8 cellular contexts compared by ENCODE assay signal in genomic region chr1:211476200-211476849, GRCh38. TPM values are rescaled to one million over a fixed set of nuclear protein-coding genes. Genes with fewer than 3 reads are reported as not detected.
DNase-seq lines count a peak whose midpoint lies in the region; ATAC-seq and TF ChIP-seq lines count a peak whose summit lies in the region.

No MANE protein-coding gene starts in this region.

- no peak overlapping the region for H3K4me3 ChIP-seq in coronary artery

- ATAC-seq in HG02943 (IDR thresholded peaks at IDR 0.05; ENCODE audit: low read depth, unreplicated experiment) (peak; percentile 63), GM18505 (IDR thresholded peaks at IDR 0.05; ENCODE audit: unreplicated experiment) (no peak)

- no peak for TF ChIP-seq POLR2A in GM18505 (IDR thresholded peaks at IDR 0.05; ENCODE audit: borderline replicate concordance, extremely low read depth, insufficient read depth, insufficient read length)

- DNase-seq in NCI-H345 (lab: John Stamatoyannopoulos, UW) (peak; percentile 55), coronary artery (ENCODE audit: low spot score) (no peak), lung microvascular endothelial cell (ENCODE audit: low read depth in 2 of 2) (peak; percentile 79 to 81)
- DNase-seq in activated CD4-positive, alpha-beta T cell treated with anti-CD3 and anti-CD28 coated beads for 24 hours (ENCODE audit: low read depth in 2 of 2) = peak; percentile 70 to 71
- DNase-seq in stimulated activated CD8-positive, alpha-beta memory T cell treated with anti-CD3 and anti-CD28 coated beads, Interleukin-15, amount 100 ng/mL, for 24 hours (ENCODE audit: low read depth) = peak; percentile 31

- TF ChIP-seq CTCF in GM12801 (IDR thresholded peaks at IDR 0.05; ENCODE audit: extremely low read depth, insufficient read length) (peak; percentile 11), coronary artery (IDR thresholded peaks at IDR 0.05) (peak; percentile 45)

- no peak overlapping the region for H3K27ac ChIP-seq in coronary artery

RNA-seq across cellular contexts. Expression of gene RD3, which starts 15.6 kb away (rescaled TPM):
- total RNA-seq in lung microvascular endothelial cell = not detected in 2 replicates
